Comparison of ENCODE assay signal across 20 cellular contexts in genomic region chr17:17156511-17156910, GRCh38. TPM values are rescaled to one million over a fixed set of nuclear protein-coding genes. Genes with fewer than 3 reads are reported as not detected.
DNase-seq lines count a peak whose midpoint lies in the region; ATAC-seq and TF ChIP-seq lines count a peak whose summit lies in the region.
"Had no signal": no experiment of that assay in that cellular context is flagged by ENCODE, and none has a peak within 500 bp of the region (broad histone marks: within the 10 kb centered on the region; RNA-seq: fewer than 3 reads in every experiment).

No MANE protein-coding gene starts in this region.

- H3K27me3 Mint-ChIP-seq in CD4-positive, alpha-beta T cell = no peaks in the 10 kb centered on the region
- H3K27me3 Mint-ChIP-seq: activated T-helper 17 cell treated with anti-CD3 and anti-CD28 coated beads, Interleukin-2, amount 50 U/mL, for 72 hours; natural killer cell treated with Interleukin-12 subunit alpha and Interleukin-12 subunit beta and Interleukin-15 and Interleukin-18, amount 100 ng/mL, for 72 hours had no signal

- H3K36me3 ChIP-seq in PC-3 (ENCODE audit: low read depth, low read length) = peaks cover 89% of the 10 kb centered on the region
- H3K36me3 ChIP-seq in esophagus (ENCODE audit: control insufficient read depth in 2 of 2, insufficient read depth in 2 of 2, low read length in 1 of 2) = peaks cover 16 to 58% of the 10 kb centered on the region in 2 donors
- peaks cover 18 to 84% of the 10 kb centered on the region in 2 donors for H3K36me3 ChIP-seq in psoas muscle (ENCODE audit: insufficient read depth in 1 of 2, low read depth in 1 of 2)

- no peaks in the 10 kb centered on the region for H3K27me3 ChIP-seq in CD4-positive, alpha-beta T cell (ENCODE audit: control insufficient read depth, insufficient read depth, low read length)
- no peaks in the 10 kb centered on the region for H3K27me3 ChIP-seq in PC-3 (ENCODE audit: low read length)
- no peaks in the 10 kb centered on the region for H3K27me3 ChIP-seq in esophagus (ENCODE audit: control insufficient read depth in 1 of 2, insufficient read depth in 2 of 2, low read length in 2 of 2)
- H3K27me3 ChIP-seq in psoas muscle (ENCODE audit: insufficient read depth in 3 of 3, low read length in 2 of 3) = no peaks in the 10 kb centered on the region
- H3K27me3 ChIP-seq: dorsolateral prefrontal cortex, testis had no signal

- no peaks in the 10 kb centered on the region for H3K9me3 ChIP-seq in CD4-positive, alpha-beta T cell (ENCODE audit: control insufficient read depth, low read length)
- no peaks in the 10 kb centered on the region for H3K9me3 ChIP-seq in PC-3 (ENCODE audit: low read length)
- no peaks in the 10 kb centered on the region for H3K9me3 ChIP-seq in esophagus (ENCODE audit: control insufficient read depth in 2 of 2, insufficient read depth in 1 of 2, low read depth in 1 of 2, low read length in 1 of 2)
- H3K9me3 ChIP-seq in psoas muscle = no peaks in the 10 kb centered on the region
- H3K9me3 ChIP-seq: lower lobe of right lung, testis had no signal

- no TSS peak for BruUV-seq in PC-3 (replicated peaks; lab: Mats Ljungman, UMichigan)

- no peak overlapping the region for H3K27ac ChIP-seq in CD4-positive, alpha-beta T cell (ENCODE audit: low read depth, low read length)
- peak overlapping the region; percentile 97 for H3K27ac ChIP-seq in PC-3 (ENCODE audit: low read length)
- H3K27ac ChIP-seq in esophagus (ENCODE audit: low read depth in 2 of 2, low read length in 1 of 2) = peak overlapping the region; percentile 59 to 84
- peak overlapping the region; percentile 30 for H3K27ac ChIP-seq in psoas muscle
- H3K27ac ChIP-seq: lower lobe of right lung, testis, WERI-Rb-1 had no signal

- POLR2A ChIA-PET in CD4-positive, alpha-beta T cell (lab: Charles Lee) = interaction anchor here (1.6 kb wide), 1 partner anchor 19 kb away, joined by 10 read pairs; no protein-coding TSS in a partner anchor
- POLR2A ChIA-PET in PC-3 (lab: Charles Lee; ENCODE audit: unreplicated experiment) = no interaction called here

- H3K36me3 Mint-ChIP-seq in CD4-positive, alpha-beta T cell (ENCODE audit: low read depth) = peaks cover 80% of the 10 kb centered on the region

- H3K9me2 ChIP-seq in PC-3 (replicated peaks; ENCODE audit: low read length) = no peaks in the 10 kb centered on the region

- WGBS in esophagus, 2 donors = 54 to 62% methylated on average over 10 of the region's 10 CpGs
- WGBS in psoas muscle, 3 donors = 72 to 85% (median 75%) methylated on average over 10 of the region's 10 CpGs

- no peak for ATAC-seq in CD4-positive, alpha-beta T cell (ENCODE audit: poor library complexity)
- ATAC-seq in PC-3 (no peak), psoas muscle (no peak), HG03097 (IDR thresholded peaks at IDR 0.05; ENCODE audit: low FRiP score, unreplicated experiment) (no peak)
- ATAC-seq: activated T-helper 17 cell treated with anti-CD3 and anti-CD28 coated beads, Interleukin-2, amount 50 U/mL, for 72 hours; lower lobe of right lung; natural killer cell treated with Interleukin-12 subunit alpha and Interleukin-12 subunit beta and Interleukin-15 and Interleukin-18, amount 100 ng/mL, for 72 hours; SK-N-SH treated with all-trans-retinoic acid at 6 μM for 48 hours had no signal

- H3K4me3 Mint-ChIP-seq in CD4-positive, alpha-beta T cell = no peak overlapping the region
- H3K4me3 Mint-ChIP-seq: activated T-helper 17 cell treated with anti-CD3 and anti-CD28 coated beads, Interleukin-2, amount 50 U/mL, for 72 hours; CD14-positive monocyte; natural killer cell treated with Interleukin-12 subunit alpha and Interleukin-12 subunit beta and Interleukin-15 and Interleukin-18, amount 100 ng/mL, for 72 hours had no signal

- H4K20me1 ChIP-seq in PC-3 (ENCODE audit: low read length) = no peaks in the 10 kb centered on the region

- peaks cover 18% of the 10 kb centered on the region for H3F3A ChIP-seq in PC-3 (ENCODE audit: low read length, unreplicated experiment)

- no peak for DNase-seq in CD4-positive, alpha-beta T cell
- DNase-seq in PC-3 = no peak
- DNase-seq in psoas muscle = no peak
- no peak for DNase-seq in T-helper 9 cell
- no peak for DNase-seq in A172 (ENCODE audit: low spot score)
- DNase-seq in hypothalamus (lab: John Stamatoyannopoulos, UW) = no peak
- DNase-seq: anterior cingulate cortex, Karpas-422, lower lobe of right lung, NCI-H146, NCI-H446, testis, WERI-Rb-1 had no signal

- H3K4me1 ChIP-seq in PC-3 (ENCODE audit: insufficient read depth, low read length) (peaks cover 55% of the 10 kb centered on the region), esophagus (ENCODE audit: control insufficient read depth in 2 of 2, insufficient read depth in 2 of 2, low read length in 1 of 2) (peaks cover 16 to 37% of the 10 kb centered on the region in 2 donors), psoas muscle (peaks cover 20% of the 10 kb centered on the region)

- H3K79me2 ChIP-seq in PC-3 (ENCODE audit: low read length) = peaks cover 53% of the 10 kb centered on the region

- peak overlapping the region; percentile 33; the same call in 1 of the 2 replicates for H3K4me2 ChIP-seq in PC-3 (ENCODE audit: low read length)

- H3K4me3 ChIP-seq in PC-3 (ENCODE audit: low read length) = no peak overlapping the region
- H3K4me3 ChIP-seq in esophagus (ENCODE audit: low read depth in 1 of 2, low read length in 2 of 2) = no peak overlapping the region
- H3K4me3 ChIP-seq in psoas muscle = no peak overlapping the region
- H3K4me3 ChIP-seq: dorsolateral prefrontal cortex, lower lobe of right lung, testis had no signal

- TF ChIP-seq CTCF in CD4-positive, alpha-beta T cell (IDR thresholded peaks at IDR 0.05) = no peak
- no peak for TF ChIP-seq CTCF in PC-3 (conservative IDR thresholded peaks at IDR 0.05; ENCODE audit: low read depth, low read length)
- TF ChIP-seq CTCF in psoas muscle (IDR thresholded peaks at IDR 0.05) = no peak

- no peaks in the 10 kb centered on the region for H3K9me3 Mint-ChIP-seq in CD4-positive, alpha-beta T cell
- H3K9me3 Mint-ChIP-seq: activated T-helper 17 cell treated with anti-CD3 and anti-CD28 coated beads, Interleukin-2, amount 50 U/mL, for 72 hours; natural killer cell treated with Interleukin-12 subunit alpha and Interleukin-12 subunit beta and Interleukin-15 and Interleukin-18, amount 100 ng/mL, for 72 hours had no signal

- peak overlapping the region; percentile 47 for H3K27ac Mint-ChIP-seq in CD4-positive, alpha-beta T cell
- H3K27ac Mint-ChIP-seq: natural killer cell treated with Interleukin-12 subunit alpha and Interleukin-12 subunit beta and Interleukin-15 and Interleukin-18, amount 100 ng/mL, for 72 hours had no signal

- no peak overlapping the region for H2AFZ ChIP-seq in PC-3 (ENCODE audit: low read length)

- CTCF ChIA-PET in CD4-positive, alpha-beta T cell (lab: Charles Lee) = interaction anchor here (1.1 to 1.4 kb wide), 2 partner anchors 15 to 165 kb away, joined by 3 to 7 read pairs; no protein-coding TSS in a partner anchor
- CTCF ChIA-PET in PC-3 (lab: Charles Lee) = no interaction called here

- no peak overlapping the region for H3K9ac ChIP-seq in PC-3 (ENCODE audit: low read length)

- intact Hi-C loops in CD4-positive, alpha-beta T cell (cut with DNase I, micrococcal nuclease) = loop anchor here in 1 of 2 experiments (10.0 kb wide), 1 partner anchor 48 kb away; the partner anchor contains the start of gene PLD6
- intact Hi-C loops in PC-3 (cut with micrococcal nuclease) = loop anchor here (10.0 kb wide), 1 partner anchor 152 kb away; no protein-coding TSS in a partner anchor
- intact Hi-C loops in psoas muscle (cut with DNase I) = no loop called here

- peaks cover 44% of the 10 kb centered on the region for H3K4me1 Mint-ChIP-seq in CD4-positive, alpha-beta T cell (ENCODE audit: low read depth)

RNA-seq across cellular contexts. Expression of gene PLD6, which starts 49.6 kb away (rescaled TPM):
- 1 to 10 TPM; 7.1 to 7.5 TPM for total RNA-seq in CD4-positive, alpha-beta T cell
- 11.6 and 18.0 TPM in 2 replicates for total RNA-seq in PC-3 (2014; rRNA removed)
- 1 to 10 TPM; 1.2 TPM for polyA plus RNA-seq in esophagus
- total RNA-seq in psoas muscle = 1 to 10 TPM in 3 of 4 donors, under 1 TPM in 1; 0.84 to 5.4 (median 2.7) TPM
- 1 to 10 TPM; 1.3 to 2.5 (median 2.5) TPM for polyA plus RNA-seq in psoas muscle
- total RNA-seq in A172 (2014; rRNA removed; shearing (Covaris generic)) = 10.8 and 15.1 TPM in 2 replicates
